In the genomic region with DNA sequence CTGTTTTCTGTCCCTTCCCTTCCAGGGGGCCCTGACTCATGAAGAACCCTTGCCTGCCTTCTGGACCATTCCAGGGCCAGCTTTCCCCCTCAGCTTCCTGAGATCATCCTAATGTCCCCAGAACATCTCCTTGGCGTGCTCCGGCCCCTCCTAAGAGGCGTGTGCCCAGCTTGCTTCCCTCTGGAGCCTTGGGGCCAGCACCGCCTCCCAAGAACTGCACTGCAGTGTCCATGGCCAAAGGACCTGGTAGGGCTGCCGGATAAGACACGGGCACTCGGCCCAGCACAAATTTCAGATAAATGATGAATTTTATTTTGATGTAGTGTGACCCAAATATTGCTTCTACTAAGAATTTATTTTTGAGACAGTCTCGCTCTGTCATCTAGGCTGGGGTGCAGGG, we compare ENCODE assay signal across 32 cellular contexts.
"Had no signal": no experiment of that assay in that cellular context is flagged by ENCODE, and none has a peak within 500 bp of the region (broad histone marks: within the 10 kb centered on the region; RNA-seq: fewer than 3 reads in every experiment).

No MANE protein-coding gene starts in this region.

- H3K36me3 Mint-ChIP-seq: activated naive CD4-positive, alpha-beta T cell treated with anti-CD3 and anti-CD28 coated beads, Interleukin-2, amount 10 ng/mL, durations not matched to agents 7 days and 5 days; activated naive CD8-positive, alpha-beta T cell treated with anti-CD3 and anti-CD28 coated beads, Interleukin-2, amount 10 ng/mL, durations not matched to agents 7 days and 5 days; brain had no signal

- H3K4me1 ChIP-seq: ascending aorta had no signal

- H3K27me3 ChIP-seq: ascending aorta, left lung, ovary, testis, transverse colon had no signal

- H3K27ac ChIP-seq: ascending aorta, left lung, ovary, testis, transverse colon, WERI-Rb-1 had no signal

- DNase-seq: activated CD4-positive, alpha-beta T cell treated with anti-CD3 and anti-CD28 coated beads for 48 hours; activated CD4-positive, alpha-beta T cell treated with anti-CD3 and anti-CD28 coated beads, Interleukin-2, amount 50 U/mL, for 48 hours; activated CD8-positive, alpha-beta memory T cell treated with anti-CD3 and anti-CD28 coated beads for 24 hours; activated gamma-delta T cell; activated naive CD4-positive, alpha-beta T cell treated with anti-CD3 and anti-CD28 coated beads, Interleukin-2, amount 10 ng/mL, durations not matched to agents 7 days and 5 days; activated naive CD8-positive, alpha-beta T cell treated with anti-CD3 and anti-CD28 coated beads, Interleukin-2, amount 10 ng/mL, durations not matched to agents 7 days and 5 days; activated T-cell treated with anti-CD3 and anti-CD28 coated beads, Interleukin-2, amount 50 U/mL, for 24 hours; dorsolateral prefrontal cortex; effector memory CD4-positive, alpha-beta T cell; glutamatergic neuron; hypothalamus; kidney glomerular epithelial cell; left lung; mucosa of descending colon; ovary; retina; spleen; stimulated activated naive CD4-positive, alpha-beta T cell treated with Interleukin-2 at 50 U/mL for 16 hours; SW 1271; T-helper 9 cell; testis; transverse colon; WERI-Rb-1 had no signal

- H3K9me3 ChIP-seq: ascending aorta, left lung, mucosa of descending colon, ovary, spleen, testis, transverse colon had no signal

- H3K4me3 Mint-ChIP-seq: activated naive CD4-positive, alpha-beta T cell treated with anti-CD3 and anti-CD28 coated beads, Interleukin-2, amount 10 ng/mL, durations not matched to agents 7 days and 5 days; activated naive CD8-positive, alpha-beta T cell treated with anti-CD3 and anti-CD28 coated beads, Interleukin-2, amount 10 ng/mL, durations not matched to agents 7 days and 5 days; activated T-cell treated with anti-CD3 and anti-CD28 coated beads, Interleukin-2, amount 50 U/mL, for 24 hours; brain; nephron; T-helper 1 cell treated with Interleukin-12 subunit alpha and Interleukin-12 subunit beta and Interleukin-4 antibody, amounts not matched to agents 30 μg/mL and 1 μg/mL, for 36 hours had no signal

- H3K4me1 Mint-ChIP-seq: activated naive CD4-positive, alpha-beta T cell treated with anti-CD3 and anti-CD28 coated beads, Interleukin-2, amount 10 ng/mL, durations not matched to agents 7 days and 5 days; activated naive CD8-positive, alpha-beta T cell treated with anti-CD3 and anti-CD28 coated beads, Interleukin-2, amount 10 ng/mL, durations not matched to agents 7 days and 5 days had no signal

- H3K27me3 Mint-ChIP-seq: activated naive CD8-positive, alpha-beta T cell treated with anti-CD3 and anti-CD28 coated beads, Interleukin-2, amount 10 ng/mL, durations not matched to agents 7 days and 5 days; activated T-cell treated with anti-CD3 and anti-CD28 coated beads, Interleukin-2, amount 50 U/mL, for 24 hours had no signal

- H3K9me3 Mint-ChIP-seq: nephron; T-helper 1 cell treated with Interleukin-12 subunit alpha and Interleukin-12 subunit beta and Interleukin-4 antibody, amounts not matched to agents 30 μg/mL and 1 μg/mL, for 36 hours had no signal

- H3K4me3 ChIP-seq: ascending aorta, coronary artery, dorsolateral prefrontal cortex, left lung, mucosa of descending colon, ovary, spleen, testis, transverse colon had no signal

- H3K27ac Mint-ChIP-seq: activated naive CD4-positive, alpha-beta T cell treated with anti-CD3 and anti-CD28 coated beads, Interleukin-2, amount 10 ng/mL, durations not matched to agents 7 days and 5 days; activated naive CD8-positive, alpha-beta T cell treated with anti-CD3 and anti-CD28 coated beads, Interleukin-2, amount 10 ng/mL, durations not matched to agents 7 days and 5 days; activated T-cell treated with anti-CD3 and anti-CD28 coated beads, Interleukin-2, amount 50 U/mL, for 24 hours; progenitor cell of endocrine pancreas; T-helper 1 cell treated with Interleukin-12 subunit alpha and Interleukin-12 subunit beta and Interleukin-4 antibody, amounts not matched to agents 30 μg/mL and 1 μg/mL, for 36 hours had no signal

- ATAC-seq: activated CD4-positive, CD25-positive, alpha-beta regulatory T cell treated with anti-CD3 and anti-CD28 coated beads, Interleukin-2, amount 50 U/mL, for 24 hours; left lung; mucosa of descending colon had no signal

- H3K36me3 ChIP-seq: ascending aorta, left lung, ovary, spleen, transverse colon, WERI-Rb-1 had no signal

- FAIRE-seq: frontal cortex, TTC549 had no signal
